ENCODE assay signal across 22 cellular contexts in genomic region chr19:16361926-16362325, GRCh38. TPM values are rescaled to one million over a fixed set of nuclear protein-coding genes. Genes with fewer than 3 reads are reported as not detected.
A peak's percentile ranks its signal among the peaks of the same experiment; 100 is the strongest.
DNase-seq lines count a peak whose midpoint lies in the region; ATAC-seq and TF ChIP-seq lines count a peak whose summit lies in the region.
"Had no signal": no experiment of that assay in that cellular context is flagged by ENCODE, and none has a peak within 500 bp of the region (broad histone marks: within the 10 kb centered on the region; RNA-seq: fewer than 3 reads in every experiment).

No MANE protein-coding gene starts in this region.

- no peak for TF ChIP-seq EP300 in upper lobe of left lung (IDR thresholded peaks at IDR 0.05)

- no peak for TF ChIP-seq POLR2A in upper lobe of left lung (IDR thresholded peaks at IDR 0.05)

- no peaks in the 10 kb centered on the region for H3K9me3 Mint-ChIP-seq in activated naive CD4-positive, alpha-beta T cell treated with anti-CD3 and anti-CD28 coated beads, Interleukin-2, amount 10 ng/mL, durations not matched to agents 7 days and 5 days
- H3K9me3 Mint-ChIP-seq in mesothelial cell of epicardium: no peaks in the 10 kb centered on the region
- H3K9me3 Mint-ChIP-seq: activated T-helper 2 cell treated with anti-CD3 and anti-CD28 coated beads, Interferon-gamma antibody, Interleukin-2, Interleukin-4, amounts not matched to agents 10 μg/mL and 5 μg/mL and 100 μg/mL, durations not matched to agents 14 hours and 24 hours and 36 hours had no signal

- no peaks in the 10 kb centered on the region for H3K36me3 ChIP-seq in upper lobe of left lung

- H3K4me3 Mint-ChIP-seq in activated naive CD4-positive, alpha-beta T cell treated with anti-CD3 and anti-CD28 coated beads, Interleukin-2, amount 10 ng/mL, durations not matched to agents 7 days and 5 days: no peak overlapping the region
- H3K4me3 Mint-ChIP-seq in T-helper 17 cell (peak overlapping the region; percentile 83), mesothelial cell of epicardium (no peak overlapping the region)
- H3K4me3 Mint-ChIP-seq: activated CD8-positive, alpha-beta memory T cell treated with anti-CD3 and anti-CD28 coated beads, Interleukin-2, amount 10 ng/mL, durations not matched to agents 7 days and 5 days had no signal

- H3K4me1 ChIP-seq in upper lobe of left lung: peaks cover 16 to 35% (median 28%) of the 10 kb centered on the region in 4 donors

- H3K27ac ChIP-seq in upper lobe of left lung: peak overlapping the region in 3 of 4 donors; percentile 52 to 61 (median 54)
- H3K27ac ChIP-seq: coronary artery had no signal

- H3K4me1 Mint-ChIP-seq in activated naive CD4-positive, alpha-beta T cell treated with anti-CD3 and anti-CD28 coated beads, Interleukin-2, amount 10 ng/mL, durations not matched to agents 7 days and 5 days: peaks cover 97% of the 10 kb centered on the region
- H3K4me1 Mint-ChIP-seq in T-helper 17 cell (peaks cover 66% of the 10 kb centered on the region), mesothelial cell of epicardium (peaks cover 11% of the 10 kb centered on the region)

- CTCF ChIA-PET in activated naive CD4-positive, alpha-beta T cell treated with anti-CD3 and anti-CD28 coated beads, Interleukin-2, amount 10 ng/mL, durations not matched to agents 7 days and 5 days (lab: Charles Lee): interaction anchor here (1.2 kb wide), 1 partner anchor 23 kb away, joined by 5 read pairs; no protein-coding TSS in a partner anchor

- WGBS in upper lobe of left lung, 2 donors: 87 to 91% methylated on average over 10 of the region's 10 CpGs

- H3K4me3 ChIP-seq in upper lobe of left lung: no peak overlapping the region
- H3K4me3 ChIP-seq: coronary artery had no signal

- DNase-seq in activated naive CD4-positive, alpha-beta T cell treated with anti-CD3 and anti-CD28 coated beads, Interleukin-2, amount 10 ng/mL, durations not matched to agents 7 days and 5 days: no peak
- DNase-seq in activated naive CD4-positive, alpha-beta T cell treated with anti-CD3 and anti-CD28 coated beads, Interleukin-2, amount 50 U/mL, for 16 hours: no peak
- DNase-seq in T-helper 17 cell (no peak), mesothelial cell of epicardium (ENCODE audit: low spot score in 2 of 2, unreplicated experiment in 2 of 2) (no peak), upper lobe of left lung (no peak), DMS153 treated with DMSO at 0.1 percent for 48 hours (lab: John Stamatoyannopoulos, UW; ENCODE audit: unreplicated experiment) (no peak), H4 (ENCODE audit: low spot score) (no peak)
- DNase-seq: activated CD4-positive, CD25-positive, alpha-beta regulatory T cell treated with anti-CD3 and anti-CD28 coated beads, Interleukin-2, amount 50 U/mL, for 72 hours; activated CD8-positive, alpha-beta memory T cell treated with anti-CD3 and anti-CD28 coated beads, Interleukin-2, amount 10 ng/mL, durations not matched to agents 7 days and 5 days; DND-41; HCEC 1CT; Kasumi-1; NCI-H1048; NCI-H2029 treated with DMSO at 0.1 percent for 48 hours; NCI-H446; stimulated activated CD4-positive, alpha-beta T cell treated with anti-CD3 and anti-CD28 coated beads, Interleukin-12 subunit alpha, Interleukin-12 subunit beta, amount 100 ng/mL, for 4 hours; T-helper 9 cell had no signal

- ATAC-seq in T-helper 17 cell: no peak
- ATAC-seq in upper lobe of left lung (ENCODE audit: low FRiP score in 2 of 2): no peak
- no peak for ATAC-seq in HG03045 (IDR thresholded peaks at IDR 0.05; ENCODE audit: unreplicated experiment)
- ATAC-seq: activated CD8-positive, alpha-beta memory T cell treated with anti-CD3 and anti-CD28 coated beads, Interleukin-2, amount 10 ng/mL, durations not matched to agents 7 days and 5 days; left lobe of liver; Panc1 had no signal

- H3K9me3 ChIP-seq in T-helper 17 cell (ENCODE audit: control insufficient read depth, low read length, poor library complexity, severe bottlenecking) (no peaks in the 10 kb centered on the region), upper lobe of left lung (no peaks in the 10 kb centered on the region)

- peaks cover 46% of the 10 kb centered on the region for H3K36me3 Mint-ChIP-seq in activated naive CD4-positive, alpha-beta T cell treated with anti-CD3 and anti-CD28 coated beads, Interleukin-2, amount 10 ng/mL, durations not matched to agents 7 days and 5 days
- H3K36me3 Mint-ChIP-seq in T-helper 17 cell (ENCODE audit: low read depth) (no peaks in the 10 kb centered on the region), mesothelial cell of epicardium (peaks cover 12% of the 10 kb centered on the region)

- H3K27me3 Mint-ChIP-seq in activated naive CD4-positive, alpha-beta T cell treated with anti-CD3 and anti-CD28 coated beads, Interleukin-2, amount 10 ng/mL, durations not matched to agents 7 days and 5 days: peaks cover 24% of the 10 kb centered on the region
- H3K27me3 Mint-ChIP-seq in T-helper 17 cell (no peaks in the 10 kb centered on the region), mesothelial cell of epicardium (ENCODE audit: low read depth) (no peaks in the 10 kb centered on the region)

- H3K27me3 ChIP-seq in upper lobe of left lung: no peaks in the 10 kb centered on the region

- peak overlapping the region; percentile 90 for H3K27ac Mint-ChIP-seq in activated naive CD4-positive, alpha-beta T cell treated with anti-CD3 and anti-CD28 coated beads, Interleukin-2, amount 10 ng/mL, durations not matched to agents 7 days and 5 days
- no peak overlapping the region for H3K27ac Mint-ChIP-seq in T-helper 17 cell
- H3K27ac Mint-ChIP-seq in mesothelial cell of epicardium: peak overlapping the region; percentile 43
- H3K27ac Mint-ChIP-seq: activated T-helper 2 cell treated with anti-CD3 and anti-CD28 coated beads, Interferon-gamma antibody, Interleukin-2, Interleukin-4, amounts not matched to agents 10 μg/mL and 5 μg/mL and 100 μg/mL, durations not matched to agents 14 hours and 24 hours and 36 hours had no signal

- TF ChIP-seq CTCF in mesothelial cell of epicardium (IDR thresholded peaks at IDR 0.05; ENCODE audit: unreplicated experiment) (no peak), upper lobe of left lung (IDR thresholded peaks at IDR 0.05) (no peak)

RNA-seq across cellular contexts. Expression of gene KLF2, which starts 37.3 kb away (rescaled TPM):
- total RNA-seq in T-helper 17 cell (100 to 1,000 TPM; 465 to 578 TPM), mesothelial cell of epicardium (10.9 to 12.8 TPM (median 12.3 TPM) in 3 replicates), upper lobe of left lung (100 to 1,000 TPM in 2 of 6 donors, 10 to 100 TPM in 4; 26.2 to 298 (median 75.8) TPM)
- 0.23 and 1.1 TPM in 2 replicates for total RNA-seq in H4 (2014; rRNA removed; shearing (Covaris generic))
